ENCODE assay signal across 22 cellular contexts in the genomic region with DNA sequence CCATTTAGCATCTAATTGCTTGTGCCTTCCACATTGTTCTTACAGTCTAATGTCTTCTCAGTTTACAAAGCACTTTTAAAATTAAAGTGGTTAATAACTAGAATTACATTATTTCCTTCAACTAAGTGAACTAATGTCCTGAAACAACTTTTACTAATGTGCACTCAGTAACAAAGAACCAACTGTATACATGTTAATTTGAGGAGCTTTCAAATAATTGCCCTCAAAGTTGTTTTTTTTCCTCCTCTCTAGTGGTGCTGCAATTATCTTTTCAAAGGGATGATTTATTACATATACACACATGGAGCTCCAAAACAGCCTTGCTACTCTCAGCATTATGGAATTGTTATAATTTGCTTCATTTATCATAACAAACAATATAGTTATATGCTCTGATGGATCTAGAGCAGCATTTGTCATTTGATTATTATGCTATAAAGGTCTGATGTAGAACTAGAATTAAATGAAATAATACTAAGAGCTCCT.
A peak's percentile ranks its signal among the peaks of the same experiment; 100 is the strongest.
DNase-seq lines count a peak whose midpoint lies in the region; TF ChIP-seq lines count a peak whose summit lies in the region.
"Had no signal": no experiment of that assay in that cellular context is flagged by ENCODE, and none has a peak within 500 bp of the region (broad histone marks: within the 10 kb centered on the region; RNA-seq: fewer than 3 reads in every experiment).

No MANE protein-coding gene starts in this region.

- H3K27ac Mint-ChIP-seq in HFFc6: peak overlapping the region; percentile 48; the same call in 1 of the 2 replicates
- peak overlapping the region in 2 of 3 experiments; percentile 6 to 40 for H3K27ac Mint-ChIP-seq in nephron
- no peak overlapping the region for H3K27ac Mint-ChIP-seq in CD4-positive, alpha-beta memory T cell
- H3K27ac Mint-ChIP-seq: activated B cell treated with CpG ODN at 0.5 μM for 24 hours; activated naive CD8-positive, alpha-beta T cell treated with anti-CD3 and anti-CD28 coated beads, Interleukin-2, amount 50 U/mL, for 24 hours; T-helper 2 cell treated with Interferon-gamma antibody and Interleukin-4, amounts not matched to agents 5 μg/mL and 100 μg/mL, for 36 hours had no signal

- intact Hi-C loops in CD4-positive, alpha-beta memory T cell (cut with micrococcal nuclease): no loop called here

- H3K36me3 Mint-ChIP-seq in HFFc6 (ENCODE audit: low read depth) (peaks cover 55% of the 10 kb centered on the region), nephron (ENCODE audit: low read depth) (peaks cover 23% of the 10 kb centered on the region)
- H3K36me3 Mint-ChIP-seq in CD4-positive, alpha-beta memory T cell: no peaks in the 10 kb centered on the region

- no peaks in the 10 kb centered on the region for H3K9me3 Mint-ChIP-seq in HFFc6
- peaks cover 6% of the 10 kb centered on the region for H3K9me3 Mint-ChIP-seq in nephron
- peaks cover 0 to 3% (median 0%) of the 10 kb centered on the region in 8 donors for H3K9me3 Mint-ChIP-seq in CD4-positive, alpha-beta memory T cell

- H3K4me3 Mint-ChIP-seq in HFFc6 (no peak overlapping the region; the same call in 1 of the 2 replicates), nephron (no peak overlapping the region)
- no peak overlapping the region for H3K4me3 Mint-ChIP-seq in CD4-positive, alpha-beta memory T cell
- H3K4me3 Mint-ChIP-seq: activated B cell treated with CpG ODN at 0.5 μM for 24 hours; activated naive CD8-positive, alpha-beta T cell treated with anti-CD3 and anti-CD28 coated beads, Interleukin-2, amount 50 U/mL, for 24 hours; T-helper 2 cell treated with Interferon-gamma antibody and Interleukin-4, amounts not matched to agents 5 μg/mL and 100 μg/mL, for 36 hours had no signal

- H3K4me1 Mint-ChIP-seq in HFFc6 (ENCODE audit: low read depth) (peaks cover 56% of the 10 kb centered on the region), nephron (peaks cover 10% of the 10 kb centered on the region)
- H3K4me1 Mint-ChIP-seq in CD4-positive, alpha-beta memory T cell: no peaks in the 10 kb centered on the region
- H3K4me1 Mint-ChIP-seq: activated B cell treated with CpG ODN at 0.5 μM for 24 hours had no signal

- TF ChIP-seq CTCF in HFFc6 (IDR thresholded peaks at IDR 0.05) (no peak), nephron (IDR thresholded peaks at IDR 0.05; ENCODE audit: unreplicated experiment in 3 of 3) (no peak)

- H3K4me3 ChIP-seq in CD4-positive, alpha-beta memory T cell (ENCODE audit: low read length in 2 of 2): no peak overlapping the region
- H3K4me3 ChIP-seq: spleen, thyroid gland had no signal

- in situ Hi-C loops in ACHN (cut with HindIII; ENCODE audit: low pct_ligation_motif_present, low pct_unique_long_range_greater_than_20kb, low sequenced_read_pairs): no loop called here

- POLR2A ChIA-PET in CD4-positive, alpha-beta memory T cell (lab: Charles Lee; ENCODE audit: partially characterized antibody): no interaction called here

- CTCF ChIA-PET in CD4-positive, alpha-beta memory T cell (lab: Charles Lee; ENCODE audit: partially characterized antibody): no interaction called here

- no peaks in the 10 kb centered on the region for H3K27me3 ChIP-seq in CD4-positive, alpha-beta memory T cell (ENCODE audit: insufficient read depth, low read length)
- H3K27me3 ChIP-seq: spleen, thyroid gland had no signal

- DNase-seq in HFFc6 (no peak), NCI-H146 (lab: John Stamatoyannopoulos, UW) (peak; percentile 33), NCI-H774 (lab: John Stamatoyannopoulos, UW) (peak; percentile 19), NCI-H345 treated with DMSO at 0.1 percent for 48 hours (lab: John Stamatoyannopoulos, UW; ENCODE audit: unreplicated experiment) (no peak), ACHN (no peak), RPMI8226 (no peak)
- no peak for DNase-seq in CD4-positive, alpha-beta memory T cell
- DNase-seq: activated B cell treated with CpG ODN at 0.5 μM for 24 hours; activated CD4-positive, alpha-beta T cell treated with anti-CD3 and anti-CD28 coated beads, Interleukin-2, amount 50 U/mL, for 48 hours; activated effector memory CD4-positive, alpha-beta T cell treated with anti-CD3 and anti-CD28 coated beads, Interleukin-2, amount 50 U/mL, for 16 hours; activated naive CD8-positive, alpha-beta T cell treated with anti-CD3 and anti-CD28 coated beads, Interleukin-2, amount 50 U/mL, for 24 hours; Karpas-422; kidney glomerular epithelial cell; NCI-H1048; retina; spleen; stimulated activated CD4-positive, alpha-beta T cell treated with anti-CD3 and anti-CD28 coated beads, Interleukin-4, amount 100 ng/mL, for 1 hour; stimulated activated naive CD4-positive, alpha-beta T cell; thyroid gland had no signal

- H3K27ac ChIP-seq in CD4-positive, alpha-beta memory T cell (ENCODE audit: low read depth, low read length): no peak overlapping the region
- H3K27ac ChIP-seq: RWPE1, spleen, thyroid gland had no signal

- H3K4me1 ChIP-seq in CD4-positive, alpha-beta memory T cell (ENCODE audit: insufficient read depth, low read length): no peaks in the 10 kb centered on the region
- H3K4me1 ChIP-seq: spleen, thyroid gland had no signal

- no peaks in the 10 kb centered on the region for H3K9me3 ChIP-seq in CD4-positive, alpha-beta memory T cell (ENCODE audit: control insufficient read depth in 1 of 2, low read length in 2 of 2)
- H3K9me3 ChIP-seq: spleen, thyroid gland had no signal

- no peaks in the 10 kb centered on the region for H3K36me3 ChIP-seq in CD4-positive, alpha-beta memory T cell (ENCODE audit: insufficient read depth, low read length)
- H3K36me3 ChIP-seq: spleen, thyroid gland had no signal

- H3K27me3 Mint-ChIP-seq in HFFc6 (ENCODE audit: insufficient read depth): no peaks in the 10 kb centered on the region
- H3K27me3 Mint-ChIP-seq in nephron (ENCODE audit: low read depth): no peaks in the 10 kb centered on the region
- H3K27me3 Mint-ChIP-seq in CD4-positive, alpha-beta memory T cell: peaks cover 5 to 6% of the 10 kb centered on the region in 2 donors

Comparison
In these comparisons a context has a peak if more than half of its experiments do, and no peak if none do; other contexts are left out.
1. DNase-seq: peak in NCI-H146 (single experiment) and NCI-H774 (single experiment); none in HFFc6 (single experiment), NCI-H345 treated with DMSO at 0.1 percent for 48 hours (single experiment), ACHN (single experiment), RPMI8226 (single experiment) and CD4-positive, alpha-beta memory T cell (0 of 5).
2. H3K27ac Mint-ChIP-seq: peak in HFFc6 (single experiment) and nephron (2 of 3); none in CD4-positive, alpha-beta memory T cell (0 of 7).